ENCODE assay signal across 24 cellular contexts in genomic region chr11:120214581-120214980, GRCh38. TPM values are rescaled to one million over a fixed set of nuclear protein-coding genes. Genes with fewer than 3 reads are reported as not detected.
"Had no signal": no experiment of that assay in that cellular context is flagged by ENCODE, and none has a peak within 500 bp of the region (broad histone marks: within the 10 kb centered on the region; RNA-seq: fewer than 3 reads in every experiment).

No MANE protein-coding gene starts in this region.

- H3K4me3 Mint-ChIP-seq: activated CD8-positive, alpha-beta T cell treated with anti-CD3 and anti-CD28 coated beads for 36 hours; activated naive CD4-positive, alpha-beta T cell treated with anti-CD3 and anti-CD28 coated beads for 36 hours; central memory CD8-positive, alpha-beta T cell; mesothelial cell of epicardium had no signal

- H3K4me3 ChIP-seq: colonic mucosa, lung, ovary, skin epidermis had no signal

- H3K27ac ChIP-seq: brain microvascular endothelial cell, colonic mucosa, skin epidermis had no signal

- DNase-seq: activated CD4-positive, alpha-beta T cell treated with anti-CD3 and anti-CD28 coated beads for 48 hours; activated CD4-positive, CD25-positive, alpha-beta regulatory T cell; activated CD8-positive, alpha-beta T cell treated with anti-CD3 and anti-CD28 coated beads for 36 hours; activated naive CD4-positive, alpha-beta T cell treated with anti-CD3 and anti-CD28 coated beads for 36 hours; activated T-cell treated with anti-CD3 and anti-CD28 coated beads, Interleukin-2, amount 50 U/mL, for 1 hour; aorta; brain microvascular endothelial cell; colonic mucosa; erythroblast; left cardiac atrium; ovary; psoas muscle; stimulated activated CD4-positive, alpha-beta T cell treated with anti-CD3 and anti-CD28 coated beads, Interleukin-15, amount 100 ng/mL, for 24 hours; stimulated activated CD4-positive, alpha-beta T cell treated with anti-CD3 and anti-CD28 coated beads, Interleukin-2, amount 100 ng/mL, for 48 hours; stomach; T-helper 1 cell; T1000 had no signal

- H3K36me3 ChIP-seq: colonic mucosa, gastroesophageal sphincter, ovary had no signal

- H3K27ac Mint-ChIP-seq: activated CD8-positive, alpha-beta T cell treated with anti-CD3 and anti-CD28 coated beads for 36 hours; activated naive CD4-positive, alpha-beta T cell treated with anti-CD3 and anti-CD28 coated beads for 36 hours; mesothelial cell of epicardium had no signal

- H3K27me3 ChIP-seq: brain microvascular endothelial cell, colonic mucosa, gastroesophageal sphincter, heart left ventricle, ovary had no signal

- H3K9me3 Mint-ChIP-seq: activated CD8-positive, alpha-beta T cell treated with anti-CD3 and anti-CD28 coated beads for 36 hours; activated naive CD4-positive, alpha-beta T cell treated with anti-CD3 and anti-CD28 coated beads for 36 hours; central memory CD8-positive, alpha-beta T cell; mesothelial cell of epicardium had no signal

- H3K9me3 ChIP-seq: colonic mucosa, gastroesophageal sphincter, heart left ventricle, ovary, psoas muscle, stomach had no signal

- H3K36me3 Mint-ChIP-seq: mesothelial cell of epicardium had no signal

RNA-seq across cellular contexts. Expression of gene POU2F3, which starts 25.4 kb away (rescaled TPM):
- total RNA-seq: activated CD8-positive, alpha-beta T cell treated with anti-CD3 and anti-CD28 coated beads for 36 hours; activated naive CD4-positive, alpha-beta T cell treated with anti-CD3 and anti-CD28 coated beads for 36 hours; aorta; left cardiac atrium; psoas muscle; temporal lobe had no signal
- polyA plus RNA-seq: heart left ventricle, psoas muscle had no signal
